In the genomic region with DNA sequence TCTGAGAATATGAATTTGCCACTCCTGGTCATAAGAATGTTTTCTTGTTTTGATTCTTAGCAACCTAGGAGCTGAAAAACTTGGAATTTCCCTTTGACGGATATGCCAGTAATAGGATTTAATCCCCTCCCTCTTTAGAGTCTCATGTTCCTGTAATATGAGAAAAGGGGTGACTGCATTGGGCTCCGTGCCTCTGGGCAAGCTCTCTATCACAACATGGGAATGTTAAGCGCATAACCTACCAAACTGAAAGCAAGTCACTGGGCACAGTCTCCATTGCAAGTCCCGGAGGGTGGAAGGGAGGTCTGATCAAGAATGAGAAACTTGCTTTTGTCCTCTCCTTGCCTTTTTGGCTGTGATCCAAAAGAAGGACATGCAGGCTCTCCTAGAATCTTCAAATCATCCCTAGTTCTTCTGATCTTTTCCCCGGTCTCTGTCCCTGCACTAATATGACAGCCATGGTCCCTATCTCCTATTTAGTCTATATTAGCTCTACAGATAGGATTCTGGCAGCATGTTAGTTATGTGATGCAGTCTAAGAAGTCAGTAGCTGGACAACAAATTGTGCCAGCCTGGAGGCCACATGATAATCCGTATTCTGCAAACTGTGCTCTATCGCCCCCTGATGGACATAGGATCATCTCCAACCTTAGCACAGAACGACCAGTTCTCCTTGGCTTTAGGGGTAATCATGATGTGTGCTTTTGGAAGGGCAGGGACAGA, we compare ENCODE assay signal across 8 cellular contexts. TPM values are rescaled to one million over a fixed set of nuclear protein-coding genes. Genes with fewer than 3 reads are reported as not detected.
DNase-seq lines count a peak whose midpoint lies in the region; ATAC-seq lines count a peak whose summit lies in the region.

No MANE protein-coding gene starts in this region.

- H3K27me3 Mint-ChIP-seq in activated naive CD4-positive, alpha-beta T cell treated with anti-CD3 and anti-CD28 coated beads for 36 hours (ENCODE audit: low read depth): peaks cover 17% of the 10 kb centered on the region

- H3K4me1 ChIP-seq in right cardiac atrium (ENCODE audit: control insufficient read depth, insufficient read depth, low read length): no peaks in the 10 kb centered on the region

- peak; percentile 75 for DNase-seq in DMS53 treated with DMSO at 0.1 percent for 48 hours (lab: John Stamatoyannopoulos, UW; ENCODE audit: unreplicated experiment)
- peak; percentile 65 for DNase-seq in NCI-H748 (lab: John Stamatoyannopoulos, UW; ENCODE audit: unreplicated experiment)
- DNase-seq in activated naive CD4-positive, alpha-beta T cell treated with anti-CD3 and anti-CD28 coated beads for 36 hours: peak; percentile 71
- peak; percentile 35 to 57 (median 56) for DNase-seq in right cardiac atrium
- peak; percentile 59 for DNase-seq in stimulated activated CD4-positive, alpha-beta T cell treated with anti-CD3 and anti-CD28 coated beads, Interleukin-15, amount 100 ng/mL, for 24 hours
- no peak for DNase-seq in UCSD-AML1 (lab: John Stamatoyannopoulos, UW; ENCODE audit: unreplicated experiment)

- no peaks in the 10 kb centered on the region for H3K27me3 ChIP-seq in right cardiac atrium (ENCODE audit: control insufficient read depth, insufficient read depth)

- H3K4me3 Mint-ChIP-seq in activated naive CD4-positive, alpha-beta T cell treated with anti-CD3 and anti-CD28 coated beads for 36 hours: no peak overlapping the region

- ATAC-seq in GM19372 (IDR thresholded peaks at IDR 0.05; ENCODE audit: low read depth, unreplicated experiment): peak; percentile 81
- ATAC-seq in HG03354 (IDR thresholded peaks at IDR 0.05; ENCODE audit: poor library complexity, severe bottlenecking, unreplicated experiment): peak; percentile 81
- peak; percentile 62 to 74 for ATAC-seq in right cardiac atrium

- H3K9me3 Mint-ChIP-seq in activated naive CD4-positive, alpha-beta T cell treated with anti-CD3 and anti-CD28 coated beads for 36 hours: no peaks in the 10 kb centered on the region

- CTCF ChIA-PET in activated naive CD4-positive, alpha-beta T cell treated with anti-CD3 and anti-CD28 coated beads for 36 hours (lab: Charles Lee): interaction anchor here (0.9 to 2.8 kb wide), 10 partner anchors 38 to 128 kb away, joined by 3 to 37 read pairs (median 7); a partner anchor contains a TSS

- no peak overlapping the region for H3K27ac Mint-ChIP-seq in activated naive CD4-positive, alpha-beta T cell treated with anti-CD3 and anti-CD28 coated beads for 36 hours

- H3K27ac ChIP-seq in right cardiac atrium (ENCODE audit: low read length): no peak overlapping the region

- H3K36me3 Mint-ChIP-seq in activated naive CD4-positive, alpha-beta T cell treated with anti-CD3 and anti-CD28 coated beads for 36 hours (ENCODE audit: low read depth): no peaks in the 10 kb centered on the region

- intact Hi-C loops in activated naive CD4-positive, alpha-beta T cell treated with anti-CD3 and anti-CD28 coated beads for 36 hours (cut with micrococcal nuclease): loop anchor here (1.0 to 5.0 kb wide), 3 partner anchors 87 to 448 kb away; no protein-coding TSS in a partner anchor
- intact Hi-C loops in right cardiac atrium (cut with DNase I): loop anchor here in 2 of 4 donors (10.0 kb wide), 1 partner anchor 120 kb away; no protein-coding TSS in a partner anchor

- no peaks in the 10 kb centered on the region for H3K4me1 Mint-ChIP-seq in activated naive CD4-positive, alpha-beta T cell treated with anti-CD3 and anti-CD28 coated beads for 36 hours (ENCODE audit: low read depth)

- WGBS in right cardiac atrium: 38% methylated on average over 8 of the region's 8 CpGs

- H3K9me3 ChIP-seq in right cardiac atrium (ENCODE audit: control insufficient read depth, low read length): no peaks in the 10 kb centered on the region

- no peak overlapping the region for H3K4me3 ChIP-seq in right cardiac atrium (ENCODE audit: low read length)

RNA-seq across cellular contexts. Expression of a gene that starts 11.7 kb away (rescaled TPM):
- not detected for total RNA-seq in activated naive CD4-positive, alpha-beta T cell treated with anti-CD3 and anti-CD28 coated beads for 36 hours
- not detected for total RNA-seq in right cardiac atrium
- polyA plus RNA-seq in right cardiac atrium: not detected

RNA-seq across cellular contexts. Expression of a gene that starts 46.0 kb away (rescaled TPM):
- not detected for total RNA-seq in activated naive CD4-positive, alpha-beta T cell treated with anti-CD3 and anti-CD28 coated beads for 36 hours
- total RNA-seq in right cardiac atrium: not detected
- polyA plus RNA-seq in right cardiac atrium: not detected
